ENCODE assay signal across 8 cellular contexts in the genomic region with DNA sequence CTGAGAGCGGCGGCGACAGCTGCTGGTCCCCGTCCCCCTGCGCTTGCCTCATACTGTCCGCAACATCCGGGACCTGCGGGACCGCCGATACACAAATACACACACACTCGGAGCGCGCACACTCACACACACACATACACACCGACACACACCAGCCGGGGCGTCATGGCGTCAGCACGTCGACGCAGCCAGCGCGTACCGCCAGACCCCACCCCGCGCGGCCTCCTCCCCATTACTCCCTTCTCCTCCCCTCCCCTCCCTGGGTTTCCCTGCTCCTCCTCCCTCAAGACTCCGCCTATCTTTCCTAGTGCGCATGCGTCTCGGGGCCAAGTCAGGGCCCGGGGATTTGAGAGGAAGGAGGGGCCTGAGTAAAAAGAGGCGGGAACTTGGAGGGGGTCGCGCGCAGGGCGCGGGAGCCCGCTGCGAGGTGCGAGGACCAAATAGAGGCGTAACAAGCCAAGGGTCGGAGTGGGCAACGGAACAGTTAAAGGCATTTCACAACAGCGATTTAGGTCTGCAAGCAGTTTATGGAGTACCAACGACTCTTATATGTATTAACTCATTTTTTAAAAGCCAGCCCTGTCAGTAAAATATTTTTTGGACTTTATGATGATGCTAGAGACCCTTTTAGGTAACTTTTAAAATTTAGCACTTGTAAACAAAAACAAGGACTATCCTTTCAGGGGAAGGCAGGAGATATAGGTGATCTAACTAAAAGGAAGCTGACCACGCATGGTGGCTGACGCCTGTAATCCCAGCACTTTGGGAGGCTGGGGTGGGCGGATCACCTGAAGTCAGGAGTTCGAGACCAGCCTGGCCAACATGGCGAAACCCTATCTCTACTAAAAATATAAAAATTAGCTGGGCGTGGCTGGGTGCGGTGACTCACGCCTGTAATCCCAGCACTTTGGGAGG. TPM values are rescaled to one million over a fixed set of nuclear protein-coding genes. Genes with fewer than 3 reads are reported as not detected.
DNase-seq lines count a peak whose midpoint lies in the region; ATAC-seq and TF ChIP-seq lines count a peak whose summit lies in the region.

TSS of gene SPOP (minus strand) at position 165 of the 915 bp plus-strand sequence. CDS start 55,287 bp downstream, outside the sequence.

- H3K36me3 ChIP-seq in PC-9 (ENCODE audit: low read depth) (peaks cover 10% of the 10 kb centered on the region; the same call in 1 of the 2 replicates), mucosa of rectum (ENCODE audit: control insufficient read depth in 2 of 2, insufficient read depth in 2 of 2, low read length in 2 of 2) (peaks cover 0 to 3% of the 10 kb centered on the region in 2 donors)

- H3K27me3 ChIP-seq in PC-9 (ENCODE audit: insufficient read depth, low read depth), result peaks cover 6% of the 10 kb centered on the region
- H3K27me3 ChIP-seq in mucosa of rectum (ENCODE audit: control insufficient read depth in 2 of 2, insufficient read depth in 2 of 2, low read length in 2 of 2), result no peaks in the 10 kb centered on the region

- no peaks in the 10 kb centered on the region for H3K9me3 ChIP-seq in PC-9 (ENCODE audit: insufficient read depth, low read depth)
- no peaks in the 10 kb centered on the region for H3K9me3 ChIP-seq in mucosa of rectum (ENCODE audit: control insufficient read depth in 2 of 2, low read length in 2 of 2)

- DNase-seq in DMS 273 treated with DMSO at 0.1 percent for 48 hours (lab: John Stamatoyannopoulos, UW) (peak; percentile 95), PC-9 (peak; percentile 97), epithelial cell of proximal tubule (ENCODE audit: low read depth) (peak; percentile 84)
- peak; percentile 99 for DNase-seq in Jurkat, Clone E6-1 (ENCODE audit: low read depth, low spot score)
- peak; percentile 97 for DNase-seq in activated T-cell treated with anti-CD3 and anti-CD28 coated beads, Interleukin-2, amount 50 U/mL, for 1 hour
- peak; percentile 99 for DNase-seq in stimulated activated CD8-positive, alpha-beta memory T cell treated with anti-CD3 and anti-CD28 coated beads, Interleukin-4, amount 100 ng/mL, for 48 hours

- H3K4me3 ChIP-seq in Jurkat, Clone E6-1 (ENCODE audit: low read length), result peak within 1 kb of the TSS; percentile 77
- H3K4me3 ChIP-seq in PC-9, result peak within 1 kb of the TSS; percentile 85
- H3K4me3 ChIP-seq in epithelial cell of proximal tubule (ENCODE audit: low read depth, low read length), result peak within 1 kb of the TSS; percentile 85
- peak within 1 kb of the TSS; percentile 92 to 95 for H3K4me3 ChIP-seq in mucosa of rectum (ENCODE audit: low read length in 2 of 2)

- H3K27ac ChIP-seq in PC-9 (peak within 1 kb of the TSS; percentile 42), mucosa of rectum (ENCODE audit: low read depth in 2 of 2, low read length in 2 of 2) (peak within 1 kb of the TSS; percentile 99)

- H3K79me2 ChIP-seq in PC-9 (ENCODE audit: low read depth), result peaks cover 37% of the 10 kb centered on the region

- peak; percentile 78 for ATAC-seq in GM21576 (IDR thresholded peaks at IDR 0.05; ENCODE audit: unreplicated experiment)

- CTCF ChIA-PET in PC-9 (lab: Charles Lee), result no interaction called here

- peak within 1 kb of the TSS; percentile 89 for H3K4me2 ChIP-seq in PC-9

- BruUV-seq in PC-9 (replicated peaks; lab: Mats Ljungman, UMichigan), result no TSS peak

- H3F3A ChIP-seq in PC-9 (ENCODE audit: insufficient read depth, low read depth), result no peaks in the 10 kb centered on the region

- H2AFZ ChIP-seq in PC-9, result peak within 1 kb of the TSS; percentile 91

- peaks cover 13% of the 10 kb centered on the region for H3K4me1 ChIP-seq in PC-9 (replicated peaks; ENCODE audit: insufficient read depth)
- peaks cover 18 to 22% of the 10 kb centered on the region in 2 donors for H3K4me1 ChIP-seq in mucosa of rectum (ENCODE audit: control insufficient read depth in 2 of 2, insufficient read depth in 2 of 2, low read length in 2 of 2)

- POLR2A ChIA-PET in PC-9 (lab: Charles Lee; ENCODE audit: unreplicated experiment), result no interaction called here

- H3K9me2 ChIP-seq in PC-9 (ENCODE audit: insufficient read depth), result no peaks in the 10 kb centered on the region

- H3K9ac ChIP-seq in mucosa of rectum (ENCODE audit: low read depth in 1 of 2, low read length in 2 of 2), result peak within 1 kb of the TSS; percentile 85 to 90

- H4K20me1 ChIP-seq in PC-9 (ENCODE audit: insufficient read depth), result peaks cover 26% of the 10 kb centered on the region

- TF ChIP-seq CTCF in PC-9 (conservative IDR thresholded peaks at IDR 0.05) (no peak), epithelial cell of proximal tubule (conservative IDR thresholded peaks at IDR 0.05; ENCODE audit: low read depth, low read length) (no peak)

- intact Hi-C loops in PC-9 (cut with micrococcal nuclease; ENCODE audit: unreplicated experiment), result loop anchor here (10.0 kb wide), 1 partner anchor 53 kb away; no protein-coding TSS in a partner anchor

RNA-seq across cellular contexts. Expression of gene SPOP, which starts in this region (rescaled TPM):
- 50.8 TPM for polyA plus RNA-seq in Jurkat, Clone E6-1 (2012; ENCODE audit: insufficient read depth, insufficient read length)
- total RNA-seq in PC-9 (2021), result 41.7 and 47.3 TPM in 2 replicates
- 23.3 and 26.2 TPM in 2 replicates for total RNA-seq in epithelial cell of proximal tubule

Comparison
In these comparisons a context has a peak if more than half of its experiments do, and no peak if none do; other contexts are left out.
1. Peak in every context shown above with its lines: DNase-seq, ATAC-seq, H3K4me3 ChIP-seq and H3K27ac ChIP-seq.